15 cellular contexts compared by ENCODE assay signal in genomic region chr1:55081188-55081904, GRCh38. TPM values are rescaled to one million over a fixed set of nuclear protein-coding genes. Genes with fewer than 3 reads are reported as not detected.
DNase-seq lines count a peak whose midpoint lies in the region; ATAC-seq, FAIRE-seq and TF ChIP-seq lines count a peak whose summit lies in the region.
"Had no signal": no experiment of that assay in that cellular context is flagged by ENCODE, and none has a peak within 500 bp of the region (broad histone marks: within the 10 kb centered on the region; RNA-seq: fewer than 3 reads in every experiment).

No MANE protein-coding gene starts in this region.

- H3K4me1 ChIP-seq in astrocyte (ENCODE audit: insufficient read depth, low read length) = peaks cover 14% of the 10 kb centered on the region
- H3K4me1 ChIP-seq in right atrium auricular region = peaks cover 0 to 19% of the 10 kb centered on the region in 2 donors
- no peaks in the 10 kb centered on the region for H3K4me1 ChIP-seq in uterus
- H3K4me1 ChIP-seq: BLaER1, colonic mucosa had no signal

- H3K9me3 ChIP-seq in astrocyte (ENCODE audit: insufficient read depth, low read depth, low read length) (no peaks in the 10 kb centered on the region), right atrium auricular region (no peaks in the 10 kb centered on the region), uterus (no peaks in the 10 kb centered on the region)
- H3K9me3 ChIP-seq: BLaER1, colonic mucosa, thoracic aorta had no signal

- H3K27ac ChIP-seq in astrocyte (ENCODE audit: low read depth, low read length) (peak overlapping the region; percentile 52), right atrium auricular region (peak overlapping the region; percentile 22 to 67), uterus (peak overlapping the region; percentile 3 to 20)
- H3K27ac ChIP-seq: BLaER1, colonic mucosa, thoracic aorta had no signal

- TF ChIP-seq POLR2A in uterus (IDR thresholded peaks at IDR 0.05) = no peak

- H3K36me3 ChIP-seq in astrocyte (ENCODE audit: insufficient read depth, low read length) (peaks cover 56% of the 10 kb centered on the region), right atrium auricular region (peaks cover 88% of the 10 kb centered on the region), uterus (no peaks in the 10 kb centered on the region)

- H3K4me3 ChIP-seq in astrocyte (ENCODE audit: insufficient read depth, low read depth, low read length) (no peak overlapping the region), right atrium auricular region (no peak overlapping the region), uterus (no peak overlapping the region)
- H3K4me3 ChIP-seq: BLaER1, colonic mucosa, thoracic aorta had no signal

- H3K4me3 Mint-ChIP-seq in natural killer cell (no peak overlapping the region), astrocyte (ENCODE audit: unreplicated experiment) (no peak overlapping the region)
- no peak overlapping the region for H3K4me3 Mint-ChIP-seq in natural killer cell treated with Interleukin-12 subunit alpha and Interleukin-12 subunit beta and Interleukin-15 and Interleukin-18, amount 100 ng/mL, for 72 hours
- no peak overlapping the region for H3K4me3 Mint-ChIP-seq in activated T-helper 2 cell treated with anti-CD3 and anti-CD28 coated beads, Interferon-gamma antibody, Interleukin-2, Interleukin-4, amounts not matched to agents 10 μg/mL and 5 μg/mL and 100 μg/mL, durations not matched to agents 14 hours and 24 hours and 36 hours (ENCODE audit: low read depth)

- no peak for DNase-seq in natural killer cell
- DNase-seq in natural killer cell treated with Interleukin-12 subunit alpha and Interleukin-12 subunit beta and Interleukin-15 and Interleukin-18, amount 100 ng/mL, for 72 hours (ENCODE audit: low spot score) = no peak
- DNase-seq in astrocyte (ENCODE audit: low read depth) = peak; percentile 87
- DNase-seq in right atrium auricular region (ENCODE audit: low spot score) = no peak
- no peak for DNase-seq in uterus
- DNase-seq in activated T-helper 2 cell treated with anti-CD3 and anti-CD28 coated beads, Interferon-gamma antibody, Interleukin-2, Interleukin-4, amounts not matched to agents 10 μg/mL and 5 μg/mL and 100 μg/mL, durations not matched to agents 14 hours and 24 hours and 36 hours (ENCODE audit: low spot score) = no peak
- DNase-seq: activated T-cell treated with anti-CD3 and anti-CD28 coated beads for 4 hours, colonic mucosa, GOT3, NCI-H1436 had no signal

- no peaks in the 10 kb centered on the region for H3K27me3 ChIP-seq in astrocyte (ENCODE audit: insufficient read depth, low read length)
- H3K27me3 ChIP-seq in right atrium auricular region = no peaks in the 10 kb centered on the region
- H3K27me3 ChIP-seq in uterus = no peaks in the 10 kb centered on the region
- H3K27me3 ChIP-seq: BLaER1, colonic mucosa had no signal

- peak overlapping the region; percentile 50 for H3K4me2 ChIP-seq in astrocyte (ENCODE audit: low read length)
- H3K4me2 ChIP-seq: BLaER1 had no signal

- no peaks in the 10 kb centered on the region for H3K79me2 ChIP-seq in astrocyte (ENCODE audit: insufficient read depth, low read length)

- intact Hi-C loops in natural killer cell (cut with micrococcal nuclease) = no loop called here
- intact Hi-C loops in uterus (cut with DNase I; ENCODE audit: low total_unique reads) = no loop called here
- intact Hi-C loops in activated T-helper 2 cell treated with anti-CD3 and anti-CD28 coated beads, Interferon-gamma antibody, Interleukin-2, Interleukin-4, amounts not matched to agents 10 μg/mL and 5 μg/mL and 100 μg/mL, durations not matched to agents 14 hours and 24 hours and 36 hours (cut with micrococcal nuclease) = no loop called here

- peak overlapping the region; percentile 23 for H3K9ac ChIP-seq in astrocyte (ENCODE audit: low read length)
- H3K9ac ChIP-seq: BLaER1 had no signal

- H3K9me3 Mint-ChIP-seq in natural killer cell (no peaks in the 10 kb centered on the region), astrocyte (ENCODE audit: unreplicated experiment) (no peaks in the 10 kb centered on the region)
- no peaks in the 10 kb centered on the region for H3K9me3 Mint-ChIP-seq in natural killer cell treated with Interleukin-12 subunit alpha and Interleukin-12 subunit beta and Interleukin-15 and Interleukin-18, amount 100 ng/mL, for 72 hours
- H3K9me3 Mint-ChIP-seq in activated T-helper 2 cell treated with anti-CD3 and anti-CD28 coated beads, Interferon-gamma antibody, Interleukin-2, Interleukin-4, amounts not matched to agents 10 μg/mL and 5 μg/mL and 100 μg/mL, durations not matched to agents 14 hours and 24 hours and 36 hours = no peaks in the 10 kb centered on the region

- H2AFZ ChIP-seq in astrocyte (ENCODE audit: low read depth, low read length) = no peak overlapping the region

- ATAC-seq in natural killer cell (no peak), GM19351 (IDR thresholded peaks at IDR 0.05; ENCODE audit: unreplicated experiment) (no peak), HG02884 (IDR thresholded peaks at IDR 0.05; ENCODE audit: unreplicated experiment) (no peak)
- ATAC-seq in natural killer cell treated with Interleukin-12 subunit alpha and Interleukin-12 subunit beta and Interleukin-15 and Interleukin-18, amount 100 ng/mL, for 72 hours = no peak

- H3K4me1 Mint-ChIP-seq in natural killer cell = peaks cover 0 to 4% of the 10 kb centered on the region in 2 donors
- H3K4me1 Mint-ChIP-seq in natural killer cell treated with Interleukin-12 subunit alpha and Interleukin-12 subunit beta and Interleukin-15 and Interleukin-18, amount 100 ng/mL, for 72 hours (ENCODE audit: low read depth in 2 of 2) = peaks cover 0 to 4% of the 10 kb centered on the region in 2 donors
- H3K4me1 Mint-ChIP-seq in astrocyte (ENCODE audit: low read depth, unreplicated experiment) = peaks cover 20% of the 10 kb centered on the region
- H3K4me1 Mint-ChIP-seq in activated T-helper 2 cell treated with anti-CD3 and anti-CD28 coated beads, Interferon-gamma antibody, Interleukin-2, Interleukin-4, amounts not matched to agents 10 μg/mL and 5 μg/mL and 100 μg/mL, durations not matched to agents 14 hours and 24 hours and 36 hours (ENCODE audit: low read depth) = peaks cover 6% of the 10 kb centered on the region

- FAIRE-seq in astrocyte (lab: Jason Lieb, UNC) = peak; percentile 37
- FAIRE-seq: G401.6 had no signal

- H3K27me3 Mint-ChIP-seq in natural killer cell (ENCODE audit: low read depth in 2 of 2) (no peaks in the 10 kb centered on the region), astrocyte (ENCODE audit: low read depth, unreplicated experiment) (no peaks in the 10 kb centered on the region)
- H3K27me3 Mint-ChIP-seq in natural killer cell treated with Interleukin-12 subunit alpha and Interleukin-12 subunit beta and Interleukin-15 and Interleukin-18, amount 100 ng/mL, for 72 hours = no peaks in the 10 kb centered on the region
- no peaks in the 10 kb centered on the region for H3K27me3 Mint-ChIP-seq in activated T-helper 2 cell treated with anti-CD3 and anti-CD28 coated beads, Interferon-gamma antibody, Interleukin-2, Interleukin-4, amounts not matched to agents 10 μg/mL and 5 μg/mL and 100 μg/mL, durations not matched to agents 14 hours and 24 hours and 36 hours (ENCODE audit: low read depth)

- H4K20me1 ChIP-seq in astrocyte (ENCODE audit: insufficient read depth, low read length) = no peaks in the 10 kb centered on the region

- no peak for TF ChIP-seq CTCF in natural killer cell (IDR thresholded peaks at IDR 0.05)
- TF ChIP-seq CTCF in astrocyte (IDR thresholded peaks at IDR 0.05; ENCODE audit: insufficient read depth, low read depth, low read length) = no peak
- TF ChIP-seq CTCF in right atrium auricular region (IDR thresholded peaks at IDR 0.05) = no peak
- no peak for TF ChIP-seq CTCF in uterus (IDR thresholded peaks at IDR 0.05)

- H3K36me3 Mint-ChIP-seq in natural killer cell (peaks cover 46% of the 10 kb centered on the region), astrocyte (ENCODE audit: low read depth, unreplicated experiment) (peaks cover 28% of the 10 kb centered on the region)
- peaks cover 26% of the 10 kb centered on the region for H3K36me3 Mint-ChIP-seq in natural killer cell treated with Interleukin-12 subunit alpha and Interleukin-12 subunit beta and Interleukin-15 and Interleukin-18, amount 100 ng/mL, for 72 hours
- peaks cover 69% of the 10 kb centered on the region for H3K36me3 Mint-ChIP-seq in activated T-helper 2 cell treated with anti-CD3 and anti-CD28 coated beads, Interferon-gamma antibody, Interleukin-2, Interleukin-4, amounts not matched to agents 10 μg/mL and 5 μg/mL and 100 μg/mL, durations not matched to agents 14 hours and 24 hours and 36 hours (ENCODE audit: low read depth)

- H3K27ac Mint-ChIP-seq in natural killer cell (peak overlapping the region; percentile 45 to 47), astrocyte (ENCODE audit: unreplicated experiment) (peak overlapping the region; percentile 66)
- H3K27ac Mint-ChIP-seq in natural killer cell treated with Interleukin-12 subunit alpha and Interleukin-12 subunit beta and Interleukin-15 and Interleukin-18, amount 100 ng/mL, for 72 hours = peak overlapping the region in 1 of 2 donors; percentile 18
- no peak overlapping the region for H3K27ac Mint-ChIP-seq in activated T-helper 2 cell treated with anti-CD3 and anti-CD28 coated beads, Interferon-gamma antibody, Interleukin-2, Interleukin-4, amounts not matched to agents 10 μg/mL and 5 μg/mL and 100 μg/mL, durations not matched to agents 14 hours and 24 hours and 36 hours

RNA-seq across cellular contexts. Expression of gene PCSK9, which starts 42.0 kb away (rescaled TPM):
- not detected for total RNA-seq in natural killer cell
- not detected for total RNA-seq in natural killer cell treated with Interleukin-12 subunit alpha and Interleukin-12 subunit beta and Interleukin-15 and Interleukin-18, amount 100 ng/mL, for 72 hours
- total RNA-seq in astrocyte = 0.53 and 1.4 TPM in 2 replicates
- under 1 TPM in 1 of 2 donors, not detected in 1; 0.47 TPM for total RNA-seq in right atrium auricular region
- 1 to 10 TPM in 1 of 4 donors, not detected in 3; 2.9 TPM for total RNA-seq in uterus
- total RNA-seq in activated T-helper 2 cell treated with anti-CD3 and anti-CD28 coated beads, Interferon-gamma antibody, Interleukin-2, Interleukin-4, amounts not matched to agents 10 μg/mL and 5 μg/mL and 100 μg/mL, durations not matched to agents 14 hours and 24 hours and 36 hours = 0.05 and 0.07 TPM in 2 replicates
